In genomic region chr3:58874248-58874741, GRCh38 we compare ENCODE assay signal across 9 cellular contexts.
A peak's percentile ranks its signal among the peaks of the same experiment; 100 is the strongest.
DNase-seq lines count a peak whose midpoint lies in the region; ATAC-seq and FAIRE-seq lines count a peak whose summit lies in the region.
"Had no signal": no experiment of that assay in that cellular context is flagged by ENCODE, and none has a peak within 500 bp of the region (broad histone marks: within the 10 kb centered on the region; RNA-seq: fewer than 3 reads in every experiment).

No MANE protein-coding gene starts in this region.

- no peaks in the 10 kb centered on the region for H3K36me3 Mint-ChIP-seq in activated CD4-positive, alpha-beta memory T cell treated with anti-CD3 and anti-CD28 coated beads, Interleukin-2, amount 10 ng/mL, durations not matched to agents 7 days and 5 days (ENCODE audit: low read depth)

- H3K4me3 Mint-ChIP-seq in activated CD4-positive, alpha-beta memory T cell treated with anti-CD3 and anti-CD28 coated beads, Interleukin-2, amount 10 ng/mL, durations not matched to agents 7 days and 5 days: no peak overlapping the region

- POLR2A ChIA-PET in activated CD4-positive, alpha-beta memory T cell treated with anti-CD3 and anti-CD28 coated beads, Interleukin-2, amount 10 ng/mL, durations not matched to agents 7 days and 5 days (lab: Charles Lee): no interaction called here

- H3K4me1 Mint-ChIP-seq in activated CD4-positive, alpha-beta memory T cell treated with anti-CD3 and anti-CD28 coated beads, Interleukin-2, amount 10 ng/mL, durations not matched to agents 7 days and 5 days: peaks cover 23% of the 10 kb centered on the region

- CTCF ChIA-PET in activated CD4-positive, alpha-beta memory T cell treated with anti-CD3 and anti-CD28 coated beads, Interleukin-2, amount 10 ng/mL, durations not matched to agents 7 days and 5 days (lab: Charles Lee): no interaction called here

- peak; percentile 89 for DNase-seq in DMS79 treated with DMSO at 0.1 percent for 48 hours (lab: John Stamatoyannopoulos, UW)
- DNase-seq in activated CD4-positive, alpha-beta memory T cell treated with anti-CD3 and anti-CD28 coated beads, Interleukin-2, amount 10 ng/mL, durations not matched to agents 7 days and 5 days: peak; percentile 24
- no peak for DNase-seq in NK-92 (lab: John Stamatoyannopoulos, UW; ENCODE audit: unreplicated experiment)
- DNase-seq in GM19239 (ENCODE audit: insufficient read length, low spot score): no peak
- no peak for DNase-seq in NCI-H345 treated with DMSO at 0.1 percent for 48 hours (lab: John Stamatoyannopoulos, UW; ENCODE audit: unreplicated experiment)
- DNase-seq: lower lobe of right lung had no signal

- FAIRE-seq in GM19239 (lab: Jason Lieb, UNC): no peak

- H3K27ac Mint-ChIP-seq in activated CD4-positive, alpha-beta memory T cell treated with anti-CD3 and anti-CD28 coated beads, Interleukin-2, amount 10 ng/mL, durations not matched to agents 7 days and 5 days: peak overlapping the region; percentile 66

- no peaks in the 10 kb centered on the region for H3K9me3 Mint-ChIP-seq in activated CD4-positive, alpha-beta memory T cell treated with anti-CD3 and anti-CD28 coated beads, Interleukin-2, amount 10 ng/mL, durations not matched to agents 7 days and 5 days

- peak; percentile 67 for ATAC-seq in GM19372 (IDR thresholded peaks at IDR 0.05; ENCODE audit: low read depth, unreplicated experiment)
- ATAC-seq in HG03103 (IDR thresholded peaks at IDR 0.05; ENCODE audit: low read depth, unreplicated experiment): peak; percentile 39
- ATAC-seq in GM19467 (IDR thresholded peaks at IDR 0.05; ENCODE audit: unreplicated experiment): no peak

- H3K27me3 Mint-ChIP-seq in activated CD4-positive, alpha-beta memory T cell treated with anti-CD3 and anti-CD28 coated beads, Interleukin-2, amount 10 ng/mL, durations not matched to agents 7 days and 5 days: no peaks in the 10 kb centered on the region

Comparison
In these comparisons a context has a peak if more than half of its experiments do, and no peak if none do; other contexts are left out.
1. DNase-seq: peak in DMS79 treated with DMSO at 0.1 percent for 48 hours (single experiment) and activated CD4-positive, alpha-beta memory T cell treated with anti-CD3 and anti-CD28 coated beads, Interleukin-2, amount 10 ng/mL, durations not matched to agents 7 days and 5 days (single experiment); none in NK-92 (single experiment), GM19239 (single experiment) and NCI-H345 treated with DMSO at 0.1 percent for 48 hours (single experiment).